10 cellular contexts compared by ENCODE assay signal in the genomic region with DNA sequence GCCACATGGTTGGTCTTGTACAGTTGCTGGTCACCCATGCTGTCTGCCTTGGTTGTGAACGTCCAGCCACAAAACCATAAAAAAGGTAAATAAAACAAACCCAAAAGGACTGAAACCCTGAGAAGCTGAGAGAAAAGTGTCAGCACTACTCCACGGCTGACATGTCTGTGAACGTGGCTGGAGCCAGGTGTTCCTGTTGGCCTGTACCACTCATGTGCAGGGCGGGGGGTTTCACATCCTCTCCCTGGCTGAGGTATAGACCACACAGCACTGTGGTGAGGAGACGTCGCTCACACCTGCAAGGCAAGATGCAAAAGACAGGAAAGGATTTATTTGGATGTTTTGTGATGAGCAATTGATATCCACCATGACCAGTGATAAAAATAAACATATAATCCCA. TPM values are rescaled to one million over a fixed set of nuclear protein-coding genes. Genes with fewer than 3 reads are reported as not detected.
DNase-seq lines count a peak whose midpoint lies in the region; ATAC-seq and TF ChIP-seq lines count a peak whose summit lies in the region.
"Had no signal": no experiment of that assay in that cellular context is flagged by ENCODE, and none has a peak within 500 bp of the region (broad histone marks: within the 10 kb centered on the region; RNA-seq: fewer than 3 reads in every experiment).

No MANE protein-coding gene starts in this region.

- H3K27ac ChIP-seq in effector memory CD4-positive, alpha-beta T cell (ENCODE audit: insufficient read depth, low read length, poor library complexity, severe bottlenecking): no peak overlapping the region

- H3K36me3 ChIP-seq in effector memory CD4-positive, alpha-beta T cell (ENCODE audit: control insufficient read depth, insufficient read depth, low read length): peaks cover 21% of the 10 kb centered on the region

- H3K4me1 ChIP-seq in effector memory CD4-positive, alpha-beta T cell (ENCODE audit: control insufficient read depth, insufficient read depth, low read length, poor library complexity, severe bottlenecking): no peaks in the 10 kb centered on the region

- H3K27ac Mint-ChIP-seq in activated naive CD8-positive, alpha-beta T cell treated with anti-CD3 and anti-CD28 coated beads for 36 hours: peak overlapping the region; percentile 31

- peak overlapping the region; percentile 16 for H3K4me3 Mint-ChIP-seq in activated naive CD8-positive, alpha-beta T cell treated with anti-CD3 and anti-CD28 coated beads for 36 hours

- TF ChIP-seq CTCF in GM20000 (IDR thresholded peaks at IDR 0.05; ENCODE audit: extremely low read depth, missing control alignments): no peak

- DNase-seq in GM20000 (ENCODE audit: low spot score) (peak; percentile 86), OCI-M2 (lab: John Stamatoyannopoulos, UW; ENCODE audit: unreplicated experiment) (no peak)
- peak; percentile 40 for DNase-seq in activated naive CD8-positive, alpha-beta T cell treated with anti-CD3 and anti-CD28 coated beads for 36 hours
- no peak for DNase-seq in NK-92 treated with Interleukin-12 subunit alpha and Interleukin-12 subunit beta, amount 100 ng/mL, for 24 hours (lab: John Stamatoyannopoulos, UW)
- no peak for DNase-seq in effector memory CD4-positive, alpha-beta T cell
- no peak for DNase-seq in effector CD8-positive, alpha-beta T cell (lab: John Stamatoyannopoulos, UW)
- DNase-seq: DMS153, KBM-7 had no signal

- no peaks in the 10 kb centered on the region for H3K27me3 ChIP-seq in effector memory CD4-positive, alpha-beta T cell (replicated peaks; ENCODE audit: control insufficient read depth, insufficient read depth, low read length, poor library complexity, severe bottlenecking)

- ATAC-seq in GM18499 (IDR thresholded peaks at IDR 0.05; ENCODE audit: insufficient read depth, unreplicated experiment) (peak; percentile 62), HG03097 (IDR thresholded peaks at IDR 0.05; ENCODE audit: low FRiP score, unreplicated experiment) (peak; percentile 76)

- no peaks in the 10 kb centered on the region for H3K27me3 Mint-ChIP-seq in activated naive CD8-positive, alpha-beta T cell treated with anti-CD3 and anti-CD28 coated beads for 36 hours

- no peaks in the 10 kb centered on the region for H3K9me3 ChIP-seq in effector memory CD4-positive, alpha-beta T cell (ENCODE audit: control insufficient read depth, low read length)

- H3K36me3 Mint-ChIP-seq in activated naive CD8-positive, alpha-beta T cell treated with anti-CD3 and anti-CD28 coated beads for 36 hours: no peaks in the 10 kb centered on the region

- H3K4me3 ChIP-seq in effector memory CD4-positive, alpha-beta T cell (ENCODE audit: insufficient read depth, low read depth, low read length, poor library complexity, severe bottlenecking): no peak overlapping the region

- H3K4me1 Mint-ChIP-seq in activated naive CD8-positive, alpha-beta T cell treated with anti-CD3 and anti-CD28 coated beads for 36 hours: peaks cover 15% of the 10 kb centered on the region

- H3K9me3 Mint-ChIP-seq in activated naive CD8-positive, alpha-beta T cell treated with anti-CD3 and anti-CD28 coated beads for 36 hours: no peaks in the 10 kb centered on the region

RNA-seq across cellular contexts. Expression of gene MRPS10, which starts 51.9 kb away (rescaled TPM):
- total RNA-seq in activated naive CD8-positive, alpha-beta T cell treated with anti-CD3 and anti-CD28 coated beads for 36 hours: 10 to 100 TPM; 50.7 to 51.2 TPM

Comparison
In these comparisons a context has a peak if more than half of its experiments do, and no peak if none do; other contexts are left out.
1. DNase-seq: peak in GM20000 (single experiment) and activated naive CD8-positive, alpha-beta T cell treated with anti-CD3 and anti-CD28 coated beads for 36 hours (single experiment); none in NK-92 treated with Interleukin-12 subunit alpha and Interleukin-12 subunit beta, amount 100 ng/mL, for 24 hours (single experiment), effector memory CD4-positive, alpha-beta T cell (0 of 3), effector CD8-positive, alpha-beta T cell (single experiment) and OCI-M2 (single experiment).